13 cellular contexts compared by ENCODE assay signal in genomic region chr18:26181343-26181826, GRCh38.
DNase-seq lines count a peak whose midpoint lies in the region; ATAC-seq and TF ChIP-seq lines count a peak whose summit lies in the region.
"Had no signal": no experiment of that assay in that cellular context is flagged by ENCODE, and none has a peak within 500 bp of the region (broad histone marks: within the 10 kb centered on the region; RNA-seq: fewer than 3 reads in every experiment).

No MANE protein-coding gene starts in this region.

- DNase-seq in NCI-H1105 treated with DMSO at 0.1 percent for 48 hours (lab: John Stamatoyannopoulos, UW) (no peak), HK-2 (ENCODE audit: unreplicated experiment) (no peak)
- no peak for DNase-seq in stimulated activated naive CD4-positive, alpha-beta T cell treated with Interleukin-2 at 50 U/mL for 16 hours (lab: John Stamatoyannopoulos, UW)
- DNase-seq: GOT3, hypothalamus, NCI-H526 treated with DMSO at 0.1 percent for 48 hours had no signal

- 0 out of 2 replicates have a peak, but pooled peaks cover 2% of the 10 kb centered on the region for H3F3A ChIP-seq in Loucy (ENCODE audit: low read depth)

- no peaks in the 10 kb centered on the region for H3K9me2 ChIP-seq in Loucy (replicated peaks; ENCODE audit: low read depth, low read length)

- H3K4me2 ChIP-seq in Loucy (ENCODE audit: low read depth, low read length, poor library complexity, severe bottlenecking) = no peak overlapping the region

- H4K20me1 ChIP-seq in Loucy (ENCODE audit: insufficient read depth, low read length, poor library complexity, severe bottlenecking) = no peaks in the 10 kb centered on the region

- H3K27me3 ChIP-seq in Loucy (ENCODE audit: insufficient read depth, low read length, poor library complexity, severe bottlenecking) = no peaks in the 10 kb centered on the region
- H3K27me3 ChIP-seq: esophagus muscularis mucosa had no signal

- no peak overlapping the region for H3K9ac ChIP-seq in Loucy (ENCODE audit: low read depth, low read length, poor library complexity, severe bottlenecking)

- no peaks in the 10 kb centered on the region for H3K36me3 ChIP-seq in Loucy (ENCODE audit: insufficient read depth, low read length)
- H3K36me3 ChIP-seq: esophagus muscularis mucosa had no signal

- H2AFZ ChIP-seq in Loucy (ENCODE audit: low read length) = 0 out of 2 replicates have a peak overlapping the region, but pooled peaks have one; percentile 6

- H3K4me3 ChIP-seq in Loucy (ENCODE audit: low read length, poor library complexity, severe bottlenecking) = no peak overlapping the region
- H3K4me3 ChIP-seq: esophagus muscularis mucosa, lung had no signal

- no peak for TF ChIP-seq CTCF in Loucy (conservative IDR thresholded peaks at IDR 0.05; ENCODE audit: low read length)

- H3K9me3 ChIP-seq in Loucy (ENCODE audit: insufficient read depth, low read depth, low read length) = no peaks in the 10 kb centered on the region
- H3K9me3 ChIP-seq: esophagus muscularis mucosa had no signal

- no peaks in the 10 kb centered on the region for H3K79me2 ChIP-seq in Loucy (ENCODE audit: insufficient read depth, low read length)

- ATAC-seq in GM18498 (IDR thresholded peaks at IDR 0.05; ENCODE audit: unreplicated experiment) = peak; percentile 71
- ATAC-seq in GM19463 (IDR thresholded peaks at IDR 0.05; ENCODE audit: unreplicated experiment) = peak; percentile 68
- ATAC-seq in HG02943 (IDR thresholded peaks at IDR 0.05; ENCODE audit: low read depth, unreplicated experiment) = peak; percentile 71
- no peak for ATAC-seq in GM21786 (IDR thresholded peaks at IDR 0.05; ENCODE audit: unreplicated experiment)

- no peaks in the 10 kb centered on the region for H3K4me1 ChIP-seq in Loucy (ENCODE audit: insufficient read depth, low read length, poor library complexity, severe bottlenecking)
- H3K4me1 ChIP-seq: esophagus muscularis mucosa had no signal
